10 cellular contexts compared by ENCODE assay signal in genomic region chr4:140485939-140486338, GRCh38. TPM values are rescaled to one million over a fixed set of nuclear protein-coding genes. Genes with fewer than 3 reads are reported as not detected.
"Had no signal": no experiment of that assay in that cellular context is flagged by ENCODE, and none has a peak within 500 bp of the region (broad histone marks: within the 10 kb centered on the region; RNA-seq: fewer than 3 reads in every experiment).

No MANE protein-coding gene starts in this region.

- DNase-seq: GOT3, H7, HFFc6, KBM-7 had no signal

- FAIRE-seq: HepG2 had no signal

- H3K4me3 Mint-ChIP-seq: HFFc6, IgD-negative memory B cell had no signal

- H3K4me1 ChIP-seq: HAP-1 had no signal

- H3K27ac Mint-ChIP-seq: HFFc6, IgD-negative memory B cell had no signal

- H3K4me1 Mint-ChIP-seq: IgD-negative memory B cell had no signal

- H3K9me3 ChIP-seq: HAP-1 had no signal

- H3K36me3 Mint-ChIP-seq: IgD-negative memory B cell had no signal

- H3K36me3 ChIP-seq: HAP-1 had no signal

- H3K27ac ChIP-seq: HL-60 had no signal

- H3K27me3 Mint-ChIP-seq: IgD-negative memory B cell had no signal

- H3K4me3 ChIP-seq: HAP-1 had no signal

RNA-seq across cellular contexts. Expression of gene MGAT4D, which starts 12.2 kb away (rescaled TPM):
- total RNA-seq: H4, H7, HepG2, HFFc6, HT1080 had no signal
- polyA plus RNA-seq: HepG2, IgD-negative memory B cell had no signal

RNA-seq across cellular contexts. Expression of gene CLGN, which starts 58.5 kb away (rescaled TPM):
- polyA plus RNA-seq: IgD-negative memory B cell had no signal
